18 cellular contexts compared by ENCODE assay signal in the genomic region with DNA sequence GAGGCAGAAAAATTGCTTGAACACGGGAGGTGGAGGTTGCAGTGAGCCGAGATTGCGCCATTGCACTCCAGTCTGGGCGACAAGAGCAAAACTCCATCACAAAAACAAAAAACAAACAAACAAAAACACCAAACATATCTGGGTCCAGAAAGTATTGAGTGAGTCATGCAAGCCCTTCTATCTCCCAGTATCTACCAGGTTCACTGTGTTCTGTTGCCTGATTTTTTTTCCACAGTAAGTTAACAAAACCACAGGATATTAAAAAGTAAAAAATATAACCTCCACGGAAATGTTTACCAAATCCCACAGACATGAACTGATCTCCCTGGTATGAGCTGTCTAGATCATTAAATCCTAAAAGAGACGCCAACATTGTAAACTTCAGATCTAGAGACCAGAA.
DNase-seq lines count a peak whose midpoint lies in the region; ATAC-seq, FAIRE-seq and TF ChIP-seq lines count a peak whose summit lies in the region.
"Had no signal": no experiment of that assay in that cellular context is flagged by ENCODE, and none has a peak within 500 bp of the region (broad histone marks: within the 10 kb centered on the region; RNA-seq: fewer than 3 reads in every experiment).

No MANE protein-coding gene starts in this region.

- 64% methylated on average over 6 of the region's 6 CpGs for WGBS in A549 (ENCODE audit: missing lambda C conversion rate)
- WGBS in liver, result 68% methylated on average over 6 of the region's 6 CpGs
- 79% methylated on average over 6 of the region's 6 CpGs for WGBS in esophagus muscularis mucosa

- no peak for TF ChIP-seq CTCF in A549 (IDR thresholded peaks at IDR 0.05)
- no peak for TF ChIP-seq CTCF in LNCaP clone FGC (IDR thresholded peaks at IDR 0.05; ENCODE audit: control insufficient read depth, extremely low read depth, insufficient read depth)
- no peak for TF ChIP-seq CTCF in choroid plexus epithelial cell (conservative IDR thresholded peaks at IDR 0.05; ENCODE audit: low read depth, low read length)
- no peak for TF ChIP-seq CTCF in liver (IDR thresholded peaks at IDR 0.05; ENCODE audit: low read depth, low read length, missing input control)
- no peak for TF ChIP-seq CTCF in esophagus muscularis mucosa (IDR thresholded peaks at IDR 0.05)

- peak overlapping the region; percentile 68 for H3K4me2 ChIP-seq in A549
- H3K4me2 ChIP-seq: BLaER1 treated with 17β-estradiol and CSF1 and Interleukin-3, amounts not matched to agents 10 nM and 100 nM had no signal

- TF ChIP-seq EP300 in A549 (IDR thresholded peaks at IDR 0.05), result no peak
- TF ChIP-seq EP300 in esophagus muscularis mucosa (IDR thresholded peaks at IDR 0.05), result no peak

- CTCF ChIA-PET in A549 (lab: Yijun Ruan, JAX), result interaction anchor here (1.1 kb wide), 1 partner anchor 35 kb away, joined by 3 read pairs; no protein-coding TSS in a partner anchor

- H3K27ac ChIP-seq in A549, result no peak overlapping the region
- H3K27ac ChIP-seq in liver (ENCODE audit: low read depth in 1 of 2, low read length in 2 of 2), result peak overlapping the region; percentile 9 to 51
- H3K27ac ChIP-seq in esophagus muscularis mucosa (replicated peaks in 1 of 4), result no peak overlapping the region
- H3K27ac ChIP-seq: 22Rv1; BLaER1 treated with 17β-estradiol and CSF1 and Interleukin-3, amounts not matched to agents 10 nM and 100 nM had no signal

- H3K9me3 ChIP-seq in A549, result no peaks in the 10 kb centered on the region
- no peaks in the 10 kb centered on the region for H3K9me3 ChIP-seq in liver (ENCODE audit: control insufficient read depth in 4 of 4, low read length in 3 of 4)
- no peaks in the 10 kb centered on the region for H3K9me3 ChIP-seq in esophagus muscularis mucosa
- H3K9me3 ChIP-seq: BLaER1 treated with 17β-estradiol and CSF1 and Interleukin-3, amounts not matched to agents 10 nM and 100 nM had no signal

- DNase-seq in A549 (ENCODE audit: low read depth in 1 of 2, low spot score in 1 of 2) (no peak), LNCaP clone FGC (ENCODE audit: low read depth) (peak; percentile 54), choroid plexus epithelial cell (ENCODE audit: low read depth) (peak; percentile 27), esophagus muscularis mucosa (ENCODE audit: extremely low spot score) (no peak), hippocampal formation (lab: John Stamatoyannopoulos, UW) (no peak), sciatic nerve (ENCODE audit: low spot score) (no peak)
- no peak for DNase-seq in activated T-cell treated with anti-CD3 and anti-CD28 coated beads, Interleukin-2, amount 50 U/mL, for 1 hour
- DNase-seq: CD4-positive, alpha-beta memory T cell; DMS153; DND-41; H9 had no signal

- ATAC-seq in A549 (peak in 1 of 2 experiments; percentile 55; a peak in 2 of 6 replicates), sciatic nerve (no peak)

- intact Hi-C loops in esophagus muscularis mucosa (cut with DNase I) (no loop called here), sciatic nerve (cut with DNase I) (no loop called here)

- peaks cover 0 to 3% (median 1%) of the 10 kb centered on the region in 4 donors for H3K36me3 ChIP-seq in liver (ENCODE audit: control insufficient read depth in 4 of 4, insufficient read depth in 3 of 4, low read depth in 1 of 4, low read length in 3 of 4)
- no peaks in the 10 kb centered on the region for H3K36me3 ChIP-seq in esophagus muscularis mucosa

- H3K27me3 ChIP-seq in liver (ENCODE audit: control insufficient read depth in 4 of 4, insufficient read depth in 4 of 4, low read length in 3 of 4), result no peaks in the 10 kb centered on the region
- no peaks in the 10 kb centered on the region for H3K27me3 ChIP-seq in esophagus muscularis mucosa
- H3K27me3 ChIP-seq: BLaER1 treated with 17β-estradiol and CSF1 and Interleukin-3, amounts not matched to agents 10 nM and 100 nM had no signal

- H3K4me3 ChIP-seq in A549 (no peak overlapping the region), LNCaP clone FGC (ENCODE audit: low read depth, low read length) (no peak overlapping the region), choroid plexus epithelial cell (ENCODE audit: low read depth, low read length) (no peak overlapping the region), liver (ENCODE audit: low read depth in 1 of 3, low read length in 3 of 3) (no peak overlapping the region), esophagus muscularis mucosa (no peak overlapping the region)
- H3K4me3 ChIP-seq: BLaER1 treated with 17β-estradiol and CSF1 and Interleukin-3, amounts not matched to agents 10 nM and 100 nM had no signal

- TF ChIP-seq POLR2A in A549 (IDR thresholded peaks at IDR 0.05; ENCODE audit: low read length) (no peak), esophagus muscularis mucosa (IDR thresholded peaks at IDR 0.05; ENCODE audit: low read depth) (no peak)

- no peak for FAIRE-seq in A549 (lab: Jason Lieb, UNC)
- FAIRE-seq: G401.6, GM12891, GM19239, H1 had no signal

- no peak overlapping the region for H3K9ac ChIP-seq in liver (ENCODE audit: low read depth in 1 of 2, low read length in 2 of 2)
- H3K9ac ChIP-seq: BLaER1 treated with 17β-estradiol and CSF1 and Interleukin-3, amounts not matched to agents 10 nM and 100 nM had no signal

- TF ChIP-seq RAD21 in A549 (conservative IDR thresholded peaks at IDR 0.05 in 1 of 2, IDR thresholded peaks at IDR 0.05 in 1 of 2) (no peak), liver (IDR thresholded peaks at IDR 0.05) (no peak)

- POLR2A ChIA-PET in A549 (lab: Yijun Ruan, JAX), result no interaction called here

- H3K4me1 ChIP-seq in A549 (peaks cover 44% of the 10 kb centered on the region), liver (ENCODE audit: control insufficient read depth in 4 of 4, insufficient read depth in 4 of 4, low read length in 3 of 4) (peaks cover 6 to 26% (median 14%) of the 10 kb centered on the region in 4 donors), esophagus muscularis mucosa (peaks cover 8 to 16% (median 14%) of the 10 kb centered on the region in 4 donors)

TF ChIP-seq in A549, 52 proteins besides CTCF, POLR2A, EP300 and RAD21 (continues in another document):
- TF ChIP-seq, protein P1, sequence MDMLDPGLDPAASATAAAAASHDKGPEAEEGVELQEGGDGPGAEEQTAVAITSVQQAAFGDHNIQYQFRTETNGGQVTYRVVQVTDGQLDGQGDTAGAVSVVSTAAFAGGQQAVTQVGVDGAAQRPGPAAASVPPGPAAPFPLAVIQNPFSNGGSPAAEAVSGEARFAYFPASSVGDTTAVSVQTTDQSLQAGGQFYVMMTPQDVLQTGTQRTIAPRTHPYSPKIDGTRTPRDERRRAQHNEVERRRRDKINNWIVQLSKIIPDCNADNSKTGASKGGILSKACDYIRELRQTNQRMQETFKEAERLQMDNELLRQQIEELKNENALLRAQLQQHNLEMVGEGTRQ (IDR thresholded peaks at IDR 0.05), result no peak
- TF ChIP-seq NFE2L2 (conservative IDR thresholded peaks at IDR 0.05; ENCODE audit: low read length), result no peak
- TF ChIP-seq, protein P2, sequence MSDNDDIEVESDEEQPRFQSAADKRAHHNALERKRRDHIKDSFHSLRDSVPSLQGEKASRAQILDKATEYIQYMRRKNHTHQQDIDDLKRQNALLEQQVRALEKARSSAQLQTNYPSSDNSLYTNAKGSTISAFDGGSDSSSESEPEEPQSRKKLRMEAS (IDR thresholded peaks at IDR 0.05), result no peak
- TF ChIP-seq ZC3H11A (IDR thresholded peaks at IDR 0.05), result no peak
- TF ChIP-seq CEBPB (IDR thresholded peaks at IDR 0.05), result peak in 1 of 2 experiments; percentile 62; a peak in 2 of 4 replicates
- no peak for TF ChIP-seq FOSL2 (IDR thresholded peaks at IDR 0.05)
- TF ChIP-seq FOSL2 (CRISPR knock-in tag; IDR thresholded peaks at IDR 0.05), result no peak

TF ChIP-seq in liver, 16 proteins besides CTCF, POLR2A, EP300 and RAD21 (continues in another document):
- TF ChIP-seq FOXA1 (IDR thresholded peaks at IDR 0.05), result no peak
- TF ChIP-seq, protein P3, sequence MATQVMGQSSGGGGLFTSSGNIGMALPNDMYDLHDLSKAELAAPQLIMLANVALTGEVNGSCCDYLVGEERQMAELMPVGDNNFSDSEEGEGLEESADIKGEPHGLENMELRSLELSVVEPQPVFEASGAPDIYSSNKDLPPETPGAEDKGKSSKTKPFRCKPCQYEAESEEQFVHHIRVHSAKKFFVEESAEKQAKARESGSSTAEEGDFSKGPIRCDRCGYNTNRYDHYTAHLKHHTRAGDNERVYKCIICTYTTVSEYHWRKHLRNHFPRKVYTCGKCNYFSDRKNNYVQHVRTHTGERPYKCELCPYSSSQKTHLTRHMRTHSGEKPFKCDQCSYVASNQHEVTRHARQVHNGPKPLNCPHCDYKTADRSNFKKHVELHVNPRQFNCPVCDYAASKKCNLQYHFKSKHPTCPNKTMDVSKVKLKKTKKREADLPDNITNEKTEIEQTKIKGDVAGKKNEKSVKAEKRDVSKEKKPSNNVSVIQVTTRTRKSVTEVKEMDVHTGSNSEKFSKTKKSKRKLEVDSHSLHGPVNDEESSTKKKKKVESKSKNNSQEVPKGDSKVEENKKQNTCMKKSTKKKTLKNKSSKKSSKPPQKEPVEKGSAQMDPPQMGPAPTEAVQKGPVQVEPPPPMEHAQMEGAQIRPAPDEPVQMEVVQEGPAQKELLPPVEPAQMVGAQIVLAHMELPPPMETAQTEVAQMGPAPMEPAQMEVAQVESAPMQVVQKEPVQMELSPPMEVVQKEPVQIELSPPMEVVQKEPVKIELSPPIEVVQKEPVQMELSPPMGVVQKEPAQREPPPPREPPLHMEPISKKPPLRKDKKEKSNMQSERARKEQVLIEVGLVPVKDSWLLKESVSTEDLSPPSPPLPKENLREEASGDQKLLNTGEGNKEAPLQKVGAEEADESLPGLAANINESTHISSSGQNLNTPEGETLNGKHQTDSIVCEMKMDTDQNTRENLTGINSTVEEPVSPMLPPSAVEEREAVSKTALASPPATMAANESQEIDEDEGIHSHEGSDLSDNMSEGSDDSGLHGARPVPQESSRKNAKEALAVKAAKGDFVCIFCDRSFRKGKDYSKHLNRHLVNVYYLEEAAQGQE (IDR thresholded peaks at IDR 0.05), result no peak
- TF ChIP-seq, protein P4, sequence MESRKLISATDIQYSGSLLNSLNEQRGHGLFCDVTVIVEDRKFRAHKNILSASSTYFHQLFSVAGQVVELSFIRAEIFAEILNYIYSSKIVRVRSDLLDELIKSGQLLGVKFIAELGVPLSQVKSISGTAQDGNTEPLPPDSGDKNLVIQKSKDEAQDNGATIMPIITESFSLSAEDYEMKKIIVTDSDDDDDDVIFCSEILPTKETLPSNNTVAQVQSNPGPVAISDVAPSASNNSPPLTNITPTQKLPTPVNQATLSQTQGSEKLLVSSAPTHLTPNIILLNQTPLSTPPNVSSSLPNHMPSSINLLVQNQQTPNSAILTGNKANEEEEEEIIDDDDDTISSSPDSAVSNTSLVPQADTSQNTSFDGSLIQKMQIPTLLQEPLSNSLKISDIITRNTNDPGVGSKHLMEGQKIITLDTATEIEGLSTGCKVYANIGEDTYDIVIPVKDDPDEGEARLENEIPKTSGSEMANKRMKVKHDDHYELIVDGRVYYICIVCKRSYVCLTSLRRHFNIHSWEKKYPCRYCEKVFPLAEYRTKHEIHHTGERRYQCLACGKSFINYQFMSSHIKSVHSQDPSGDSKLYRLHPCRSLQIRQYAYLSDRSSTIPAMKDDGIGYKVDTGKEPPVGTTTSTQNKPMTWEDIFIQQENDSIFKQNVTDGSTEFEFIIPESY (IDR thresholded peaks at IDR 0.05), result no peak
- no peak for TF ChIP-seq EGR1 (IDR thresholded peaks at IDR 0.05; ENCODE audit: low read depth in 2 of 2)
- TF ChIP-seq JUND (IDR thresholded peaks at IDR 0.05), result no peak
- TF ChIP-seq RXRA (IDR thresholded peaks at IDR 0.05), result peak in 1 of 2 donors; percentile 31
- TF ChIP-seq GABPA (IDR thresholded peaks at IDR 0.05 in 1 of 2, conservative IDR thresholded peaks at IDR 0.05 in 1 of 2), result no peak

Comparison
In these comparisons a context has a peak if more than half of its experiments do, and no peak if none do; other contexts are left out.
1. DNase-seq: peak in LNCaP clone FGC (single experiment) and choroid plexus epithelial cell (single experiment); none in A549 (0 of 2), esophagus muscularis mucosa (single experiment), hippocampal formation (0 of 2), sciatic nerve (single experiment) and activated T-cell treated with anti-CD3 and anti-CD28 coated beads, Interleukin-2, amount 50 U/mL, for 1 hour (single experiment).
2. H3K27ac ChIP-seq: peak in liver (2 of 2); none in A549 (0 of 2) and esophagus muscularis mucosa (0 of 4).